Comparison of ENCODE assay signal across 8 cellular contexts in the genomic region with DNA sequence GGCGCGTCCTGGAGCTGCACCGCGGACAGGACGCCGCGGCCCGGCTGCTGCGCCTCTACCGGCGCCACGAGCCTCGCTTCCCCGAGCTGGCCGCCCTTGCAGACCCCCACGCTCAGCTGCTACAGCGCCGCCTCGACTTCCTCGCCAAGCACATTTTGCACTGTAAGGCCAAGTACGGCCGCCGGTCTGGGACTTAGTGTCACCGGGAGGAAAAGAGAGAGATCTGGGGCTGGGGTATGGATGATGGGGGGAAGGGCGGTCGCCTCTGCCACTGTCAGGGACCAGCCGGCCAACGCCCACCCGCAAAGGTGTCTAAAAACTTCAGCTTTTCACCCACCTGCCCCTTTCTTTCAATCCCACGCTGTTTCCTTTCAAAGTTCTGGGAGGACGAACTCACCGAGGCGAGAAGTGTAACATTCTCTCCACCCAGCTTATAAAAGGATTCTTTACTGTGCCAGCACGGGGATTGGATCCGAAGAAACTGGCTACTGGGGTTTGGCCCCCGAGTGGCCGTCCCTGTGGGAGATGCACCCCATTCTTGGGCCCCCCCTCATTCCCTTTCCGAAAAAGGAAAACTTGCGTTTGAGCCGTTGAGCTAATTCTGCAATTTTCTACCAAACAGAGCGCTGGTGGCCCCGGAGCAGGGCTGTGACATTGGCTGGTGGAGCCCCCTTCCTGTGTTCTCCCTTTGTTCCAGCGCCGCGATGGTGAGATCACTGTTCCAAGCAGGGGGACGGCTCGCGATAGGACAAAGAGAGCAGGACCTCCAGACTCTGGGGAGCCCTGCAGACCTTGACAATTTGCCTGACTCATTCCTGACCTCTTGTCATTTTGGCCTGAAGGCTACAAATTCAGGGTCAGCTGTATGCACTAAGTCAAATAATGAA. TPM values are rescaled to one million over a fixed set of nuclear protein-coding genes. Genes with fewer than 3 reads are reported as not detected.
DNase-seq lines count a peak whose midpoint lies in the region; ATAC-seq and TF ChIP-seq lines count a peak whose summit lies in the region.

No MANE protein-coding gene starts in this region.

- H4K20me1 ChIP-seq in osteoblast (ENCODE audit: insufficient read depth, low read length), result no peaks in the 10 kb centered on the region

- peak overlapping the region; percentile 74 for H3K4me3 ChIP-seq in WI38 (ENCODE audit: low read depth, low read length)
- peak overlapping the region; percentile 78 for H3K4me3 ChIP-seq in osteoblast (ENCODE audit: insufficient read depth, low read length)

- no peaks in the 10 kb centered on the region for H3K36me3 ChIP-seq in osteoblast (ENCODE audit: insufficient read depth, low read length)

- H3K27ac ChIP-seq in osteoblast (ENCODE audit: low read depth, low read length), result peak overlapping the region; percentile 31

- H3K9me3 ChIP-seq in osteoblast (ENCODE audit: low read depth, low read length), result no peaks in the 10 kb centered on the region

- intact Hi-C loops in Right ventricle myocardium inferior (cut with DNase I) (loop anchor here (2.0 to 5.0 kb wide), 4 partner anchors 43 to 857 kb away; partner anchors contain the start of gene TRIM44), cardiac septum (cut with DNase I) (loop anchor here (2.0 to 10.0 kb wide), 6 partner anchors 43 to 637 kb away; partner anchors contain the start of genes LDLRAD3 and TRIM44)

- peak; percentile 33 for ATAC-seq in Right ventricle myocardium inferior

- TF ChIP-seq CTCF in WI38 (IDR thresholded peaks at IDR 0.05; ENCODE audit: low read depth, low read length) (no peak), osteoblast (IDR thresholded peaks at IDR 0.05; ENCODE audit: extremely low read depth, low read depth, low read length) (no peak)

- H3K79me2 ChIP-seq in osteoblast (ENCODE audit: insufficient read depth, low read length), result peaks cover 19% of the 10 kb centered on the region

- DNase-seq in Right ventricle myocardium inferior (ENCODE audit: missing footprints), result peak; percentile 74
- DNase-seq in cardiac septum (ENCODE audit: low spot score), result no peak
- DNase-seq in HK-2 (ENCODE audit: unreplicated experiment), result peak; percentile 67
- DNase-seq in germinal center (ENCODE audit: low spot score), result peak; percentile 4
- DNase-seq in osteoblast (ENCODE audit: insufficient read length, low spot score, missing footprints), result peak; percentile 87
- no peak for DNase-seq in NK-92 treated with Interleukin-12 subunit alpha and Interleukin-12 subunit beta, amount 100 ng/mL, for 24 hours (lab: John Stamatoyannopoulos, UW)
- DNase-seq in T-helper 1 cell, result no peak

- no peaks in the 10 kb centered on the region for H3K27me3 ChIP-seq in osteoblast (ENCODE audit: insufficient read depth, low read length)

- H3K4me1 ChIP-seq in osteoblast (ENCODE audit: insufficient read depth, low read length), result peaks cover 57% of the 10 kb centered on the region

- H3K4me2 ChIP-seq in osteoblast (ENCODE audit: insufficient read depth, low read length), result peak overlapping the region; percentile 91

- peak overlapping the region; percentile 59 for H2AFZ ChIP-seq in osteoblast (ENCODE audit: low read length)

RNA-seq across cellular contexts. Expression of gene FJX1, which starts 1.7 kb away (rescaled TPM):
- total RNA-seq in Right ventricle myocardium inferior, result 0.54 TPM
- 3.6 TPM for total RNA-seq in cardiac septum
- total RNA-seq in osteoblast, result 10.3 and 13.8 TPM in 2 replicates

RNA-seq across cellular contexts. Expression of gene TRIM44, which starts 42.6 kb away (rescaled TPM):
- total RNA-seq in Right ventricle myocardium inferior, result 39.9 TPM
- 57.8 TPM for total RNA-seq in cardiac septum
- total RNA-seq in osteoblast, result 23.9 and 40.5 TPM in 2 replicates

Comparison
In these comparisons a context has a peak if more than half of its experiments do, and no peak if none do; other contexts are left out.
1. DNase-seq: peak in Right ventricle myocardium inferior (single experiment), HK-2 (single experiment), germinal center (single experiment) and osteoblast (single experiment); none in cardiac septum (single experiment), NK-92 treated with Interleukin-12 subunit alpha and Interleukin-12 subunit beta, amount 100 ng/mL, for 24 hours (single experiment) and T-helper 1 cell (0 of 5).